ENCODE assay signal across 22 cellular contexts in the genomic region with DNA sequence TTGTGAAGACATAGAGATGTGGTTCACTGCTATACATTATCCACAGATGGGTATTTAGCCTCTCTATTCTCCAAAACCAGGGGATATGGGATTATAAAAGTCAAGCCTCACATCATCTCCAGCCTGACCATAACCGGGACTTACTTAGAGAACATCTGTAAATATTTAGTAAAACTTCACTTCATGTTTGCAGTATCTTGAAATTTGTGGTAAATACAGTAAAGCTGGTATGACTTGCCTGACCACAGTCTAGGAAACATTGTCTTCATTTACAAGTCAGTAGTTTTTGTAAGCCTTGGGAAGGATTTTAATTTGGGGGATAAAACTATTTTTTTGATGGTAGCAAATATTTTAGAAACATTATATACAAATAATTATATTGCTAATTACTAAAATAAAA.
"Had no signal": no experiment of that assay in that cellular context is flagged by ENCODE, and none has a peak within 500 bp of the region (broad histone marks: within the 10 kb centered on the region; RNA-seq: fewer than 3 reads in every experiment).

No MANE protein-coding gene starts in this region.

- ATAC-seq: activated T-helper 17 cell treated with anti-CD3 and anti-CD28 coated beads, Interleukin-2, amount 50 U/mL, for 72 hours; stimulated activated effector memory CD8-positive, alpha-beta T cell treated with anti-CD3 and anti-CD28 coated beads, Interleukin-12 subunit alpha, Interleukin-12 subunit beta, amount 100 ng/mL, for 72 hours; T-cell had no signal

- H3K36me3 ChIP-seq: lower lobe of right lung, right lobe of liver, stomach, suprapubic skin, tibial nerve, WERI-Rb-1 had no signal

- H3K9ac ChIP-seq: parathyroid adenoma had no signal

- H3K27ac ChIP-seq: coronary artery, lower lobe of right lung, parathyroid adenoma, right lobe of liver, stomach, suprapubic skin, tibial nerve, WERI-Rb-1 had no signal

- H3K4me3 ChIP-seq: coronary artery, lower lobe of right lung, right lobe of liver, skin epidermis, stomach, suprapubic skin, tibial nerve had no signal

- H2AFZ ChIP-seq: parathyroid adenoma had no signal

- H3K27me3 ChIP-seq: right lobe of liver, stomach, suprapubic skin, tibial nerve had no signal

- DNase-seq: activated CD4-positive, CD25-positive, alpha-beta regulatory T cell treated with anti-CD3 and anti-CD28 coated beads, Interleukin-2, amount 50 U/mL, for 72 hours; activated T-cell treated with anti-CD3 and anti-CD28 coated beads, Interleukin-2, amount 50 U/mL, for 1 hour; aorta; cerebellar nuclear complex; effector CD4-positive, alpha-beta T cell; erythroblast; lower lobe of right lung; naive B cell; right lobe of liver; stimulated activated CD4-positive, alpha-beta T cell treated with anti-CD3 and anti-CD28 coated beads, Interleukin-2, amount 100 ng/mL, for 24 hours; stomach; T-cell; WERI-Rb-1 had no signal

- H3K79me2 ChIP-seq: parathyroid adenoma had no signal

- H3K9me3 ChIP-seq: lower lobe of right lung, right lobe of liver, stomach, suprapubic skin, tibial nerve had no signal

- H3K4me1 ChIP-seq: lower lobe of right lung, parathyroid adenoma had no signal

- FAIRE-seq: keratinocyte, urothelium cell line had no signal
